8 cellular contexts compared by ENCODE assay signal in genomic region chr9:14400658-14400995, GRCh38.
A peak's percentile ranks its signal among the peaks of the same experiment; 100 is the strongest.
DNase-seq lines count a peak whose midpoint lies in the region; ATAC-seq and TF ChIP-seq lines count a peak whose summit lies in the region.

No MANE protein-coding gene starts in this region.

- H3K36me3 ChIP-seq in lung (ENCODE audit: control insufficient read depth in 2 of 2, insufficient read depth in 2 of 2, low read length in 2 of 2) = no peaks in the 10 kb centered on the region

- TF ChIP-seq CTCF in GM12873 (IDR thresholded peaks at IDR 0.05; ENCODE audit: insufficient read depth, low read depth, low read length, missing control alignments) = peak; percentile 11
- TF ChIP-seq CTCF in coronary artery (IDR thresholded peaks at IDR 0.05) = peak; percentile 31
- TF ChIP-seq CTCF in lung (IDR thresholded peaks at IDR 0.05; ENCODE audit: control extremely low read depth, extremely low read depth) = no peak

- DNase-seq in NCI-H748 treated with DMSO at 0.1 percent for 48 hours (lab: John Stamatoyannopoulos, UW) = peak; percentile 91
- peak; percentile 81 for DNase-seq in coronary artery (ENCODE audit: low spot score)
- DNase-seq in lung (ENCODE audit: low spot score) = peak; percentile 52
- no peak for DNase-seq in DMS114 treated with DMSO at 0.1 percent for 48 hours (lab: John Stamatoyannopoulos, UW; ENCODE audit: unreplicated experiment)
- DNase-seq in activated naive CD4-positive, alpha-beta T cell (lab: John Stamatoyannopoulos, UW) = no peak

- H3K27ac ChIP-seq in coronary artery (peak overlapping the region in 1 of 2 donors; percentile 45), lung (ENCODE audit: low read depth in 1 of 2, low read length in 1 of 2) (no peak overlapping the region)

- H3K4me3 ChIP-seq in coronary artery (peak overlapping the region; percentile 49), lung (no peak overlapping the region)

- no peaks in the 10 kb centered on the region for H3K27me3 ChIP-seq in lung (ENCODE audit: control insufficient read depth, insufficient read depth)

- peak; percentile 66 for ATAC-seq in lung (ENCODE audit: insufficient read depth, low FRiP score)
- ATAC-seq in GM21360 (IDR thresholded peaks at IDR 0.05; ENCODE audit: unreplicated experiment) = no peak
- no peak for ATAC-seq in HG03439 (IDR thresholded peaks at IDR 0.05; ENCODE audit: unreplicated experiment)

- no peaks in the 10 kb centered on the region for H3K4me1 ChIP-seq in lung (ENCODE audit: control insufficient read depth in 2 of 2, insufficient read depth in 2 of 2, low read length in 2 of 2)

- WGBS in lung, 2 donors = 53 to 63% methylated on average over 6 of the region's 6 CpGs

- H3K9me3 ChIP-seq in lung (ENCODE audit: control insufficient read depth in 2 of 2, insufficient read depth in 1 of 2, low read length in 1 of 2) = no peaks in the 10 kb centered on the region

Comparison
In these comparisons a context has a peak if more than half of its experiments do, and no peak if none do; other contexts are left out.
1. DNase-seq: peak in NCI-H748 treated with DMSO at 0.1 percent for 48 hours (single experiment), coronary artery (single experiment) and lung (single experiment); none in DMS114 treated with DMSO at 0.1 percent for 48 hours (single experiment) and activated naive CD4-positive, alpha-beta T cell (0 of 4).